Comparison of ENCODE assay signal across 8 cellular contexts in genomic region chr4:4395849-4396627, GRCh38. TPM values are rescaled to one million over a fixed set of nuclear protein-coding genes. Genes with fewer than 3 reads are reported as not detected.
A peak's percentile ranks its signal among the peaks of the same experiment; 100 is the strongest.
DNase-seq lines count a peak whose midpoint lies in the region; ATAC-seq and TF ChIP-seq lines count a peak whose summit lies in the region.

No MANE protein-coding gene starts in this region.

- no peak for TF ChIP-seq EP300 in tibial nerve (IDR thresholded peaks at IDR 0.05)

- no peak overlapping the region for H2AFZ ChIP-seq in osteoblast (ENCODE audit: low read length)

- no peaks in the 10 kb centered on the region for H3K9me3 ChIP-seq in osteoblast (ENCODE audit: low read depth, low read length)
- H3K9me3 ChIP-seq in tibial nerve = peaks cover 0 to 15% (median 0%) of the 10 kb centered on the region in 4 donors

- 24 to 31% methylated on average over 18 to 24 of the region's 26 CpGs for WGBS in tibial nerve, 2 donors

- no peak overlapping the region for H3K4me2 ChIP-seq in osteoblast (ENCODE audit: insufficient read depth, low read length)

- peaks cover 32% of the 10 kb centered on the region for H3K27me3 ChIP-seq in osteoblast (ENCODE audit: insufficient read depth, low read length)
- H3K27me3 ChIP-seq in tibial nerve = peaks cover 0 to 13% of the 10 kb centered on the region in 2 donors

- no peak for TF ChIP-seq POLR2A in tibial nerve (IDR thresholded peaks at IDR 0.05)

- no peaks in the 10 kb centered on the region for H3K79me2 ChIP-seq in osteoblast (ENCODE audit: insufficient read depth, low read length)

- H3K4me3 ChIP-seq in osteoblast (ENCODE audit: insufficient read depth, low read length) = no peak overlapping the region
- no peak overlapping the region for H3K4me3 ChIP-seq in tibial nerve

- peak; percentile 56 for DNase-seq in amniotic epithelial cell (ENCODE audit: low read depth)
- peak; percentile 89 for DNase-seq in osteoblast (ENCODE audit: insufficient read length, low spot score, missing footprints)
- DNase-seq in tibial nerve (ENCODE audit: low spot score in 2 of 2) = no peak
- no peak for DNase-seq in activated T-cell treated with anti-CD3 and anti-CD28 coated beads, Interleukin-2, amount 50 U/mL, for 48 hours
- DNase-seq in stimulated activated CD4-positive, alpha-beta T cell treated with anti-CD3 and anti-CD28 coated beads, Interleukin-4, amount 100 ng/mL, for 24 hours = no peak
- DNase-seq in omental fat pad (ENCODE audit: low spot score) = no peak

- H3K36me3 ChIP-seq in osteoblast (ENCODE audit: insufficient read depth, low read length) (no peaks in the 10 kb centered on the region), tibial nerve (no peaks in the 10 kb centered on the region)

- H3K4me1 ChIP-seq in osteoblast (ENCODE audit: insufficient read depth, low read length) = no peaks in the 10 kb centered on the region
- H3K4me1 ChIP-seq in tibial nerve = peaks cover 0 to 5% (median 0%) of the 10 kb centered on the region in 4 donors

- TF ChIP-seq CTCF in osteoblast (IDR thresholded peaks at IDR 0.05; ENCODE audit: extremely low read depth, low read depth, low read length) (no peak), tibial nerve (IDR thresholded peaks at IDR 0.05) (no peak), omental fat pad (IDR thresholded peaks at IDR 0.05) (no peak)

- H4K20me1 ChIP-seq in osteoblast (ENCODE audit: insufficient read depth, low read length) = no peaks in the 10 kb centered on the region

- no peak overlapping the region for H3K27ac ChIP-seq in osteoblast (ENCODE audit: low read depth, low read length)
- no peak overlapping the region for H3K27ac ChIP-seq in tibial nerve

- ATAC-seq in GM18907 (IDR thresholded peaks at IDR 0.05; ENCODE audit: unreplicated experiment) = peak; percentile 76
- ATAC-seq in HG03280 (IDR thresholded peaks at IDR 0.05; ENCODE audit: unreplicated experiment) = peak; percentile 63
- ATAC-seq in omental fat pad (ENCODE audit: low FRiP score) = no peak

RNA-seq across cellular contexts. Expression of gene NSG1, which starts 9.1 kb away (rescaled TPM):
- total RNA-seq in osteoblast (not detected in 2 replicates), tibial nerve (1 to 10 TPM in 3 of 4 donors, under 1 TPM in 1; 0.44 to 6.5 (median 3.6) TPM), omental fat pad (10 to 100 TPM in 1 of 4 donors, 1 to 10 TPM in 3; 1.6 to 15.3 (median 6.3) TPM)

Comparison
In these comparisons a context has a peak if more than half of its experiments do, and no peak if none do; other contexts are left out.
1. DNase-seq: peak in amniotic epithelial cell (single experiment) and osteoblast (single experiment); none in tibial nerve (0 of 2), activated T-cell treated with anti-CD3 and anti-CD28 coated beads, Interleukin-2, amount 50 U/mL, for 48 hours (0 of 2), stimulated activated CD4-positive, alpha-beta T cell treated with anti-CD3 and anti-CD28 coated beads, Interleukin-4, amount 100 ng/mL, for 24 hours (single experiment) and omental fat pad (single experiment).